In genomic region chr10:75606203-75606779, GRCh38 we compare ENCODE assay signal across 12 cellular contexts.
A peak's percentile ranks its signal among the peaks of the same experiment; 100 is the strongest.
DNase-seq lines count a peak whose midpoint lies in the region; ATAC-seq, FAIRE-seq and TF ChIP-seq lines count a peak whose summit lies in the region.
"Had no signal": no experiment of that assay in that cellular context is flagged by ENCODE, and none has a peak within 500 bp of the region (broad histone marks: within the 10 kb centered on the region; RNA-seq: fewer than 3 reads in every experiment).

No MANE protein-coding gene starts in this region.

- ATAC-seq in GM18873 (IDR thresholded peaks at IDR 0.05; ENCODE audit: low FRiP score, unreplicated experiment) (peak; percentile 46), GM21737 (IDR thresholded peaks at IDR 0.05; ENCODE audit: unreplicated experiment) (peak; percentile 53), HG03342 (IDR thresholded peaks at IDR 0.05; ENCODE audit: unreplicated experiment) (peak; percentile 64), GM21723 (IDR thresholded peaks at IDR 0.05; ENCODE audit: unreplicated experiment) (no peak)

- peak overlapping the region; percentile 71 to 85 for H3K27ac ChIP-seq in liver (ENCODE audit: low read depth in 1 of 2, low read length in 2 of 2)
- H3K27ac ChIP-seq: heart left ventricle had no signal

- no peak for TF ChIP-seq CTCF in liver (IDR thresholded peaks at IDR 0.05; ENCODE audit: low read depth, low read length, missing input control)

- TF ChIP-seq POLR2A in GM12892 (IDR thresholded peaks at IDR 0.05; ENCODE audit: low read depth, low read length), result no peak

- no peaks in the 10 kb centered on the region for H3K36me3 ChIP-seq in liver (ENCODE audit: control insufficient read depth in 4 of 4, insufficient read depth in 3 of 4, low read depth in 1 of 4, low read length in 3 of 4)
- H3K36me3 ChIP-seq: heart left ventricle had no signal

- H3K4me1 ChIP-seq in liver (ENCODE audit: control insufficient read depth in 4 of 4, insufficient read depth in 4 of 4, low read length in 3 of 4), result peaks cover 2 to 35% (median 10%) of the 10 kb centered on the region in 4 donors

- no peak for DNase-seq in EL
- no peak for DNase-seq in DMS153 (lab: John Stamatoyannopoulos, UW)
- DNase-seq in GM12892 (ENCODE audit: insufficient read length), result no peak
- DNase-seq: activated CD4-positive, alpha-beta memory T cell treated with anti-CD3 and anti-CD28 coated beads, Interleukin-2, amount 10 ng/mL, durations not matched to agents 7 days and 5 days; CD4-positive, alpha-beta memory T cell; heart left ventricle; NCI-H1417 treated with DMSO at 0.1 percent for 48 hours had no signal

- peak; percentile 42 to 59 for TF ChIP-seq RAD21 in liver (IDR thresholded peaks at IDR 0.05)

- no peak for FAIRE-seq in GM12892 (lab: Jason Lieb, UNC)

- peak overlapping the region in 1 of 3 donors; percentile 24 for H3K4me3 ChIP-seq in liver (ENCODE audit: low read depth in 1 of 3, low read length in 3 of 3)
- H3K4me3 ChIP-seq: heart left ventricle had no signal

- no peaks in the 10 kb centered on the region for H3K27me3 ChIP-seq in liver (ENCODE audit: control insufficient read depth in 4 of 4, insufficient read depth in 4 of 4, low read length in 3 of 4)
- H3K27me3 ChIP-seq: heart left ventricle had no signal

- no peaks in the 10 kb centered on the region for H3K9me3 ChIP-seq in liver (ENCODE audit: control insufficient read depth in 4 of 4, low read length in 3 of 4)
- H3K9me3 ChIP-seq: heart left ventricle had no signal

- WGBS in liver, result 36% methylated on average over 5 of the region's 5 CpGs

- H3K9ac ChIP-seq in liver (ENCODE audit: low read depth in 1 of 2, low read length in 2 of 2), result peak overlapping the region in 1 of 2 donors; percentile 80

TF ChIP-seq in liver, 16 proteins besides CTCF, POLR2A, EP300 and RAD21:
- TF ChIP-seq TAF1 (conservative IDR thresholded peaks at IDR 0.05) (peak; percentile 32), FOXA1 (IDR thresholded peaks at IDR 0.05) (no peak), HNF4G (IDR thresholded peaks at IDR 0.05) (peak; percentile 70), GABPA (IDR thresholded peaks at IDR 0.05 in 1 of 2, conservative IDR thresholded peaks at IDR 0.05 in 1 of 2) (no peak), YY1 (IDR thresholded peaks at IDR 0.05) (peak; percentile 61), SP1 (IDR thresholded peaks at IDR 0.05) (peak; percentile 89), REST (IDR thresholded peaks at IDR 0.05) (peak; percentile 70), RXRA (IDR thresholded peaks at IDR 0.05) (peak; percentile 41 to 65), HNF4A (conservative IDR thresholded peaks at IDR 0.05) (peak; percentile 91 to 92), ZBTB33 (IDR thresholded peaks at IDR 0.05) (no peak), MAX (IDR thresholded peaks at IDR 0.05) (peak; percentile 38), ATF3 (IDR thresholded peaks at IDR 0.05) (peak; percentile 24), FOXA2 (IDR thresholded peaks at IDR 0.05) (no peak), JUND (IDR thresholded peaks at IDR 0.05) (peak; percentile 65 to 71)
